In the genomic region with DNA sequence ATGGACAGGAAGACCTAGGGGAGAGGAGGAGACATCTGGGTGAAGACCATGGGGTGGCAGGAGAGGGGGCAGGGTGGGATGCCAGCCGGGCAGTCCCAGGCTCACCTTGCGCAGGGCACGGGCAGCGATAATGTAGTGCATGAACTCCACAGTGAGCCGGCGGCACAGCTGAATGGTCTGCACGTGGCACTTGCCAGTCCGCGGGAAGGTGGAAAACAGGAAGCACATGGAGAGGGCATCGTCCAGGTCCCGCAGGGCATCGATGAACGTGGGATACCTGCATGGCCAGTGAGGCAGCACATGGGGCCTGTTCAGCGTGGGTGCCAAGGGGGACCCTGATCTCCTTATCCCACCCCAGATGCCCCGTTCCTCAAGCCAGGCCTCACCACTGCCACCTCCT, we compare ENCODE assay signal across 23 cellular contexts. TPM values are rescaled to one million over a fixed set of nuclear protein-coding genes. Genes with fewer than 3 reads are reported as not detected.
A peak's percentile ranks its signal among the peaks of the same experiment; 100 is the strongest.
DNase-seq lines count a peak whose midpoint lies in the region; ATAC-seq, FAIRE-seq and TF ChIP-seq lines count a peak whose summit lies in the region.
"Had no signal": no experiment of that assay in that cellular context is flagged by ENCODE, and none has a peak within 500 bp of the region (broad histone marks: within the 10 kb centered on the region; RNA-seq: fewer than 3 reads in every experiment).

No MANE protein-coding gene starts in this region.

- peaks cover 24 to 38% (median 32%) of the 10 kb centered on the region in 10 experiments for H3K4me1 ChIP-seq in BLaER1 treated with 17β-estradiol and CSF1 and Interleukin-3, amounts not matched to agents 10 nM and 100 nM
- no peaks in the 10 kb centered on the region for H3K4me1 ChIP-seq in GM12878 (ENCODE audit: control insufficient read depth, insufficient read depth, low read length)
- peaks cover 8 to 10% of the 10 kb centered on the region in 2 donors for H3K4me1 ChIP-seq in neuronal stem cell (ENCODE audit: control insufficient read depth in 2 of 2, insufficient read depth in 1 of 2, low read depth in 1 of 2, low read length in 2 of 2)

- RAD21 ChIA-PET in GM12878 (lab: Charles Lee; ENCODE audit: unreplicated experiment): no interaction called here

- no peak overlapping the region for H2BK15ac ChIP-seq in neuronal stem cell (ENCODE audit: low read length)

- H4K91ac ChIP-seq in neuronal stem cell (ENCODE audit: low read depth, low read length, poor library complexity): no peak overlapping the region

- POLR2A ChIA-PET in GM12878 (lab: Charles Lee): no interaction called here

- H3K9me3 ChIP-seq in BLaER1 treated with 17β-estradiol and CSF1 and Interleukin-3, amounts not matched to agents 10 nM and 100 nM (replicated peaks in 1 of 11): no peaks in the 10 kb centered on the region
- H3K9me3 ChIP-seq in GM12878 (replicated peaks; ENCODE audit: control insufficient read depth, insufficient read depth, low read length) (no peaks in the 10 kb centered on the region), neuronal stem cell (replicated peaks in 1 of 2; ENCODE audit: control insufficient read depth in 2 of 2, insufficient read depth in 1 of 2, low read depth in 1 of 2, low read length in 2 of 2) (no peaks in the 10 kb centered on the region)
- H3K9me3 ChIP-seq: MG63 had no signal

- H3K4me3 ChIP-seq in BLaER1 treated with 17β-estradiol and CSF1 and Interleukin-3, amounts not matched to agents 10 nM and 100 nM: no peak overlapping the region
- H3K4me3 ChIP-seq in GM12878: no peak overlapping the region
- peak overlapping the region in 1 of 2 donors; percentile 19 for H3K4me3 ChIP-seq in neuronal stem cell (ENCODE audit: low read length in 2 of 2)
- H3K4me3 ChIP-seq: MG63 had no signal

- peak; percentile 61 for TF ChIP-seq POLR2A in GM12878 (IDR thresholded peaks at IDR 0.05; ENCODE audit: low read depth, low read length)

- no peak overlapping the region for H2AK5ac ChIP-seq in neuronal stem cell (ENCODE audit: low read depth, low read length)

- H3K4me2 ChIP-seq in BLaER1 treated with 17β-estradiol and CSF1 and Interleukin-3, amounts not matched to agents 10 nM and 100 nM: peak overlapping the region in 7 of 11 experiments; percentile 75 to 90 (median 83); a peak in 8 of 22 replicates
- H3K4me2 ChIP-seq in GM12878 (ENCODE audit: control insufficient read depth, insufficient read depth): no peak overlapping the region
- H3K4me2 ChIP-seq in neuronal stem cell (ENCODE audit: insufficient read depth, low read length, poor library complexity, severe bottlenecking): no peak overlapping the region

- peak overlapping the region in 3 of 11 experiments; percentile 26 to 67 (median 66); a peak in 5 of 22 replicates for H3K9ac ChIP-seq in BLaER1 treated with 17β-estradiol and CSF1 and Interleukin-3, amounts not matched to agents 10 nM and 100 nM
- H3K9ac ChIP-seq in GM12878 (ENCODE audit: control insufficient read depth, insufficient read depth, low read length): no peak overlapping the region
- peak overlapping the region; percentile 34 for H3K9ac ChIP-seq in neuronal stem cell (ENCODE audit: low read depth, low read length, poor library complexity)

- H3K79me1 ChIP-seq in neuronal stem cell (ENCODE audit: low read depth, low read length): peaks cover 5% of the 10 kb centered on the region

- no peak overlapping the region for H2BK12ac ChIP-seq in neuronal stem cell (ENCODE audit: low read length)

- no peak for TF ChIP-seq EP300 in GM12878 (IDR thresholded peaks at IDR 0.05; ENCODE audit: borderline replicate concordance in 1 of 2, control insufficient read depth in 1 of 2, low read depth in 2 of 2, low read length in 2 of 2)

- peaks cover 91 to 99% (median 96%) of the 10 kb centered on the region in 11 experiments for H3K36me3 ChIP-seq in BLaER1 treated with 17β-estradiol and CSF1 and Interleukin-3, amounts not matched to agents 10 nM and 100 nM
- peaks cover 49 to 64% of the 10 kb centered on the region in 2 experiments for H3K36me3 ChIP-seq in GM12878 (ENCODE audit: control insufficient read depth in 2 of 2, insufficient read depth in 2 of 2, low read length in 1 of 2)
- H3K36me3 ChIP-seq in neuronal stem cell (replicated peaks in 1 of 2; ENCODE audit: control insufficient read depth in 2 of 2, insufficient read depth in 2 of 2, low read length in 2 of 2): peaks cover 75 to 99% of the 10 kb centered on the region in 2 donors

- no peak for DNase-seq in GM12878 (ENCODE audit: low read depth, low spot score)
- DNase-seq in neuronal stem cell (ENCODE audit: low spot score): no peak
- DNase-seq in LoVo (ENCODE audit: low spot score): no peak
- DNase-seq in NCI-H2107 treated with DMSO at 0.1 percent for 48 hours (lab: John Stamatoyannopoulos, UW; ENCODE audit: unreplicated experiment): no peak
- DNase-seq: CD4-positive, alpha-beta T cell; KBM-7; MG63; NCI-H1105 treated with DMSO at 0.1 percent for 48 hours; NCI-H146; NCI-H1930; NCI-H2107; NCI-H446; NCI-H524 treated with DMSO at 0.1 percent for 48 hours; NCI-H774 had no signal

- in situ Hi-C loops in GM12878 (cut with MboI): no loop called here

- peak overlapping the region in 2 of 11 experiments; percentile 71 to 74; a peak in 1 of 22 replicates for H3K27ac ChIP-seq in BLaER1 treated with 17β-estradiol and CSF1 and Interleukin-3, amounts not matched to agents 10 nM and 100 nM
- no peak overlapping the region for H3K27ac ChIP-seq in GM12878 (ENCODE audit: control insufficient read depth, insufficient read depth)
- H3K27ac ChIP-seq in neuronal stem cell (replicated peaks; ENCODE audit: low read length): no peak overlapping the region

- H2BK5ac ChIP-seq in neuronal stem cell (ENCODE audit: low read length): no peak overlapping the region

- no peak overlapping the region for H4K8ac ChIP-seq in neuronal stem cell (ENCODE audit: low read depth, low read length)

- CTCF ChIA-PET in GM12878 (lab: Yijun Ruan, JAX): no interaction called here

- H3K27me3 ChIP-seq in BLaER1 treated with 17β-estradiol and CSF1 and Interleukin-3, amounts not matched to agents 10 nM and 100 nM: no peaks in the 10 kb centered on the region
- H3K27me3 ChIP-seq in GM12878 (replicated peaks in 1 of 2; ENCODE audit: control insufficient read depth in 2 of 2, insufficient read depth in 2 of 2, low read length in 1 of 2) (no peaks in the 10 kb centered on the region), neuronal stem cell (ENCODE audit: control insufficient read depth in 3 of 3, insufficient read depth in 3 of 3, low read depth in 1 of 3, low read length in 3 of 3) (no peaks in the 10 kb centered on the region)
- H3K27me3 ChIP-seq: MG63 had no signal

- no peak for TF ChIP-seq CTCF in GM12878 (IDR thresholded peaks at IDR 0.05 in 2 of 3, conservative IDR thresholded peaks at IDR 0.05 in 1 of 3; ENCODE audit: control insufficient read depth in 2 of 3, extremely low read depth in 1 of 3, insufficient read depth in 1 of 3, low read depth in 3 of 3, low read length in 3 of 3)

- H4K20me1 ChIP-seq in BLaER1 treated with 17β-estradiol and CSF1 and Interleukin-3, amounts not matched to agents 10 nM and 100 nM: peaks cover 5 to 98% (median 80%) of the 10 kb centered on the region in 11 experiments; a peak in 18 of 22 replicates
- H4K20me1 ChIP-seq in GM12878 (ENCODE audit: control insufficient read depth, insufficient read depth): no peaks in the 10 kb centered on the region

- no peak for TF ChIP-seq RAD21 in GM12878 (IDR thresholded peaks at IDR 0.05; ENCODE audit: insufficient read depth, low read depth, low read length)

- no TSS peak for BruUV-seq in GM12878 (replicated peaks; lab: Mats Ljungman, UMichigan)

- ATAC-seq in GM12878 (no peak), GM19467 (IDR thresholded peaks at IDR 0.05; ENCODE audit: unreplicated experiment) (no peak)
- ATAC-seq: SK-N-SH treated with all-trans-retinoic acid at 6 μM for 48 hours had no signal

- WGBS in GM12878 (ENCODE audit: insufficient coverage, insufficient replicate concordance, low lambda C conversion rate, missing lambda C conversion rate): 94% methylated on average over 15 of the region's 15 CpGs
- WGBS in neuronal stem cell (ENCODE audit: extremely low coverage in 2 of 2, insufficient read length in 2 of 2, insufficient replicate concordance in 1 of 2), 2 donors: no CpG with 5 or more reads among the region's 15 CpGs

- peaks cover 3% of the 10 kb centered on the region for H3K79me2 ChIP-seq in GM12878 (ENCODE audit: control insufficient read depth, insufficient read depth, low read length)

- H2AFZ ChIP-seq in GM12878 (ENCODE audit: control insufficient read depth, low read depth, low read length): no peak overlapping the region
- no peak overlapping the region for H2AFZ ChIP-seq in neuronal stem cell (ENCODE audit: low read length)

- no peak for FAIRE-seq in GM12878 (lab: Jason Lieb, UNC)
- FAIRE-seq: D721Med, RCC 7860 had no signal

- peak overlapping the region; percentile 67 for H3K23ac ChIP-seq in neuronal stem cell (ENCODE audit: low read depth, low read length, poor library complexity)

- SMC1A ChIA-PET in GM12878 (lab: Charles Lee; ENCODE audit: uncharacterized antibody, unreplicated experiment): no interaction called here

- no peak overlapping the region for H3K14ac ChIP-seq in neuronal stem cell (ENCODE audit: low read length)

- no peak overlapping the region for H2BK120ac ChIP-seq in neuronal stem cell (ENCODE audit: low read depth, low read length)

- intact Hi-C loops in GM12878 (cut with micrococcal nuclease; ENCODE audit: unreplicated experiment): no loop called here

- no peak overlapping the region for H3K18ac ChIP-seq in neuronal stem cell (ENCODE audit: low read length)

- H3K4ac ChIP-seq in neuronal stem cell (ENCODE audit: low read length): no peak overlapping the region

RNA-seq across cellular contexts. Expression of a gene that starts 7.3 kb away (rescaled TPM):
- total RNA-seq in GM12878 (2013; cell fraction: nucleolus; rRNA removed): 97.7 and 106 TPM in 2 replicates
- total RNA-seq in GM12878 (2014; rRNA removed) (104 and 118 TPM in 2 replicates), GM12878 (2014; rRNA removed; fragmentation: Illumina TruSeq; extraction: Trizol) (92.6 and 99.1 TPM in 2 replicates), GM12878 (2021) (135 and 139 TPM in 2 replicates)
- 55.0 TPM for polyA plus RNA-seq in GM12878 (2011; ENCODE audit: low read depth)
- polyA plus RNA-seq in GM12878 (2011; rRNA removed) (72.8 and 113 TPM in 2 replicates), GM12878 (2014; fragmentation: Illumina TruSeq; extraction: Trizol) (96.4 and 113 TPM in 2 replicates), GM12878 (2014; fragmentation: Nextera tagmentation; extraction: Ambion mirVana) (1 to 10 TPM; 6.9 to 7.8 TPM), GM12878 (2014; rRNA removed) (82.8 and 92.0 TPM in 2 replicates), GM12878 (2016; fragmentation: Nextera tagmentation; extraction: Ambion mirVana) (100 to 1,000 TPM; 131 to 132 TPM)
- 143 and 159 TPM in 2 replicates for polyA plus RNA-seq in GM12878 (2011; cell fraction: cytosol; rRNA removed)
- 146 and 184 TPM in 2 replicates for polyA plus RNA-seq in GM12878 (2011; cell fraction: nucleus; rRNA removed)
- 58.0 and 59.9 TPM in 2 replicates for polyA plus RNA-seq in GM12878 (2012)
- polyA minus RNA-seq in GM12878 (2011; rRNA and poly(A)+ RNA removed): 156 and 205 TPM in 2 replicates
- 44.9 and 59.3 TPM in 2 replicates for polyA minus RNA-seq in GM12878 (2011; cell fraction: cytosol; rRNA and poly(A)+ RNA removed)
- 57.4 and 80.7 TPM in 2 replicates for polyA minus RNA-seq in GM12878 (2011; cell fraction: nucleus; rRNA and poly(A)+ RNA removed)
- polyA plus RNA-seq in neuronal stem cell (2013, experiment 1 of 2): 42.0 TPM
- 42.4 TPM for polyA plus RNA-seq in neuronal stem cell (2013, experiment 2 of 2)

RNA-seq across cellular contexts. Expression of a gene that starts 10.0 kb away (rescaled TPM):
- 1.3 and 1.9 TPM in 2 replicates for total RNA-seq in GM12878 (2013; cell fraction: nucleolus; rRNA removed)
- total RNA-seq in GM12878 (2014; rRNA removed) (not detected in 2 replicates), GM12878 (2014; rRNA removed; fragmentation: Illumina TruSeq; extraction: Trizol) (not detected in 2 replicates), GM12878 (2021) (not detected in 2 replicates)
- polyA plus RNA-seq in GM12878 (2011; ENCODE audit: low read depth): not detected
- polyA plus RNA-seq in GM12878 (2011; rRNA removed) (not detected in 2 replicates), GM12878 (2014; fragmentation: Illumina TruSeq; extraction: Trizol) (not detected in 2 replicates), GM12878 (2014; fragmentation: Nextera tagmentation; extraction: Ambion mirVana) (not detected), GM12878 (2014; rRNA removed) (0.09 TPM in 1 of 2 replicates, not detected in the other), GM12878 (2016; fragmentation: Nextera tagmentation; extraction: Ambion mirVana) (not detected)
- polyA plus RNA-seq in GM12878 (2011; cell fraction: cytosol; rRNA removed): 0.06 and 0.10 TPM in 2 replicates
- 0.31 and 0.42 TPM in 2 replicates for polyA plus RNA-seq in GM12878 (2011; cell fraction: nucleus; rRNA removed)
- polyA plus RNA-seq in GM12878 (2012): 0.18 TPM in 1 of 2 replicates, not detected in the other
- polyA minus RNA-seq in GM12878 (2011; rRNA and poly(A)+ RNA removed): 0.21 TPM in 1 of 2 replicates, not detected in the other
- not detected in 2 replicates for polyA minus RNA-seq in GM12878 (2011; cell fraction: cytosol; rRNA and poly(A)+ RNA removed)
- not detected in 2 replicates for polyA minus RNA-seq in GM12878 (2011; cell fraction: nucleus; rRNA and poly(A)+ RNA removed)
- 13.1 TPM for polyA plus RNA-seq in neuronal stem cell (2013, experiment 1 of 2)
- 11.8 TPM for polyA plus RNA-seq in neuronal stem cell (2013, experiment 2 of 2)
- total RNA-seq: A172; CD4-positive, alpha-beta T cell; HT1080; LHCN-M2 had no signal
- polyA plus RNA-seq: BJ had no signal

RNA-seq across cellular contexts. Expression of a gene that starts 22.5 kb away (rescaled TPM):
- total RNA-seq in GM12878 (2013; cell fraction: nucleolus; rRNA removed): 7.4 and 11.7 TPM in 2 replicates
- total RNA-seq in GM12878 (2014; rRNA removed) (13.0 and 15.6 TPM in 2 replicates), GM12878 (2014; rRNA removed; fragmentation: Illumina TruSeq; extraction: Trizol) (6.9 and 7.7 TPM in 2 replicates), GM12878 (2021) (10.3 and 11.0 TPM in 2 replicates)
- polyA plus RNA-seq in GM12878 (2011; ENCODE audit: low read depth): 4.1 TPM
- polyA plus RNA-seq in GM12878 (2011; rRNA removed) (2.3 and 5.4 TPM in 2 replicates), GM12878 (2014; fragmentation: Illumina TruSeq; extraction: Trizol) (7.8 and 11.1 TPM in 2 replicates), GM12878 (2014; fragmentation: Nextera tagmentation; extraction: Ambion mirVana) (10 to 100 TPM; 15.9 to 21.8 TPM), GM12878 (2014; rRNA removed) (8.0 and 9.5 TPM in 2 replicates), GM12878 (2016; fragmentation: Nextera tagmentation; extraction: Ambion mirVana) (10 to 100 TPM; 10.9 to 12.4 TPM)
- 9.4 and 11.1 TPM in 2 replicates for polyA plus RNA-seq in GM12878 (2011; cell fraction: cytosol; rRNA removed)
- polyA plus RNA-seq in GM12878 (2011; cell fraction: nucleus; rRNA removed): 5.8 and 10.6 TPM in 2 replicates
- polyA plus RNA-seq in GM12878 (2012): 5.9 and 6.4 TPM in 2 replicates
- 6.5 and 13.3 TPM in 2 replicates for polyA minus RNA-seq in GM12878 (2011; rRNA and poly(A)+ RNA removed)
- 4.7 and 6.1 TPM in 2 replicates for polyA minus RNA-seq in GM12878 (2011; cell fraction: cytosol; rRNA and poly(A)+ RNA removed)
- polyA minus RNA-seq in GM12878 (2011; cell fraction: nucleus; rRNA and poly(A)+ RNA removed): 2.5 and 3.9 TPM in 2 replicates
- 22.2 TPM for polyA plus RNA-seq in neuronal stem cell (2013, experiment 1 of 2)
- polyA plus RNA-seq in neuronal stem cell (2013, experiment 2 of 2): 21.8 TPM

RNA-seq across cellular contexts. Expression of a gene that starts 37.9 kb away (rescaled TPM):
- not detected in 2 replicates for total RNA-seq in GM12878 (2013; cell fraction: nucleolus; rRNA removed)
- not detected in 2 replicates for total RNA-seq in GM12878 (2014; rRNA removed)
- total RNA-seq in GM12878 (2014; rRNA removed; fragmentation: Illumina TruSeq; extraction: Trizol): not detected in 2 replicates
- total RNA-seq in GM12878 (2021): not detected in 2 replicates
- not detected for polyA plus RNA-seq in GM12878 (2011; ENCODE audit: low read depth)
- polyA plus RNA-seq in GM12878 (2011; rRNA removed): not detected in 2 replicates
- not detected in 2 replicates for polyA plus RNA-seq in GM12878 (2011; cell fraction: cytosol; rRNA removed)
- not detected in 2 replicates for polyA plus RNA-seq in GM12878 (2011; cell fraction: nucleus; rRNA removed)
- polyA plus RNA-seq in GM12878 (2012): not detected in 2 replicates
- polyA plus RNA-seq in GM12878 (2014; fragmentation: Illumina TruSeq; extraction: Trizol): not detected in 2 replicates
- not detected for polyA plus RNA-seq in GM12878 (2014; fragmentation: Nextera tagmentation; extraction: Ambion mirVana)
- polyA plus RNA-seq in GM12878 (2014; rRNA removed): not detected in 2 replicates
- not detected for polyA plus RNA-seq in GM12878 (2016; fragmentation: Nextera tagmentation; extraction: Ambion mirVana)
- not detected in 2 replicates for polyA minus RNA-seq in GM12878 (2011; rRNA and poly(A)+ RNA removed)
- not detected in 2 replicates for polyA minus RNA-seq in GM12878 (2011; cell fraction: cytosol; rRNA and poly(A)+ RNA removed)
- polyA minus RNA-seq in GM12878 (2011; cell fraction: nucleus; rRNA and poly(A)+ RNA removed): not detected in 2 replicates
- 1.6 TPM for polyA plus RNA-seq in neuronal stem cell (2013, experiment 1 of 2)
- 1.8 TPM for polyA plus RNA-seq in neuronal stem cell (2013, experiment 2 of 2)
- total RNA-seq: A172; CD4-positive, alpha-beta T cell; HT1080; LHCN-M2 had no signal

RNA-seq across cellular contexts. Expression of a gene that starts 51.1 kb away (rescaled TPM):
- 10.7 and 12.3 TPM in 2 replicates for total RNA-seq in GM12878 (2013; cell fraction: nucleolus; rRNA removed)
- total RNA-seq in GM12878 (2014; rRNA removed) (5.3 and 5.7 TPM in 2 replicates), GM12878 (2014; rRNA removed; fragmentation: Illumina TruSeq; extraction: Trizol) (1.0 and 1.3 TPM in 2 replicates), GM12878 (2021) (3.8 and 5.1 TPM in 2 replicates)
- 0.22 TPM for polyA plus RNA-seq in GM12878 (2011; ENCODE audit: low read depth)
- polyA plus RNA-seq in GM12878 (2011; rRNA removed) (1.3 and 2.5 TPM in 2 replicates), GM12878 (2014; fragmentation: Illumina TruSeq; extraction: Trizol) (0.10 and 0.66 TPM in 2 replicates), GM12878 (2014; fragmentation: Nextera tagmentation; extraction: Ambion mirVana) (under 1 TPM in 1 of 2 experiments, not detected in 1; 0.16 TPM), GM12878 (2014; rRNA removed) (3.2 and 3.3 TPM in 2 replicates), GM12878 (2016; fragmentation: Nextera tagmentation; extraction: Ambion mirVana) (1 to 10 TPM; 2.9 to 3.9 TPM)
- 3.1 and 5.3 TPM in 2 replicates for polyA plus RNA-seq in GM12878 (2011; cell fraction: cytosol; rRNA removed)
- polyA plus RNA-seq in GM12878 (2011; cell fraction: nucleus; rRNA removed): 2.5 and 4.2 TPM in 2 replicates
- polyA plus RNA-seq in GM12878 (2012): 0.84 and 1.1 TPM in 2 replicates
- 2.7 and 5.3 TPM in 2 replicates for polyA minus RNA-seq in GM12878 (2011; rRNA and poly(A)+ RNA removed)
- 1.3 and 2.4 TPM in 2 replicates for polyA minus RNA-seq in GM12878 (2011; cell fraction: cytosol; rRNA and poly(A)+ RNA removed)
- 3.7 and 5.5 TPM in 2 replicates for polyA minus RNA-seq in GM12878 (2011; cell fraction: nucleus; rRNA and poly(A)+ RNA removed)
- 4.1 TPM for polyA plus RNA-seq in neuronal stem cell (2013, experiment 1 of 2)
- polyA plus RNA-seq in neuronal stem cell (2013, experiment 2 of 2): 4.0 TPM

Comparison
In these comparisons a context has a peak if more than half of its experiments do, and no peak if none do; other contexts are left out.
1. H3K4me2 ChIP-seq: peak in BLaER1 treated with 17β-estradiol and CSF1 and Interleukin-3, amounts not matched to agents 10 nM and 100 nM (7 of 11); none in GM12878 (single experiment) and neuronal stem cell (single experiment).